11 cellular contexts compared by ENCODE assay signal in genomic region chr9:115164511-115164974, GRCh38. TPM values are rescaled to one million over a fixed set of nuclear protein-coding genes. Genes with fewer than 3 reads are reported as not detected.
DNase-seq lines count a peak whose midpoint lies in the region; ATAC-seq, FAIRE-seq and TF ChIP-seq lines count a peak whose summit lies in the region.
"Had no signal": no experiment of that assay in that cellular context is flagged by ENCODE, and none has a peak within 500 bp of the region (broad histone marks: within the 10 kb centered on the region; RNA-seq: fewer than 3 reads in every experiment).

No MANE protein-coding gene starts in this region.

- no peak for TF ChIP-seq CTCF in A549 (IDR thresholded peaks at IDR 0.05)

- peak overlapping the region; percentile 12; the same call in 1 of the 3 replicates for H3K4me2 ChIP-seq in A549

- TF ChIP-seq RAD21 in A549 (conservative IDR thresholded peaks at IDR 0.05 in 1 of 2, IDR thresholded peaks at IDR 0.05 in 1 of 2): no peak

- H3K27ac ChIP-seq in A549: 0 out of 6 replicates have a peak overlapping the region, but pooled peaks of 1 of the 2 experiments have one; percentile 9
- H3K27ac ChIP-seq: C4-2B had no signal

- ATAC-seq in A549: no peak
- ATAC-seq in HG03521 (IDR thresholded peaks at IDR 0.05; ENCODE audit: unreplicated experiment): no peak
- no peak for ATAC-seq in GM21717 (IDR thresholded peaks at IDR 0.05; ENCODE audit: unreplicated experiment)
- ATAC-seq: activated T-cell treated with anti-CD3 and anti-CD28 coated beads, Interleukin-2, amount 50 U/mL, for 4 hours had no signal

- H3K4me3 ChIP-seq in A549: no peak overlapping the region

- POLR2A ChIA-PET in A549 (lab: Yijun Ruan, JAX): no interaction called here

- no peak for FAIRE-seq in A549 (lab: Jason Lieb, UNC)
- FAIRE-seq: endothelial cell of umbilical vein had no signal

- CTCF ChIA-PET in A549 (lab: Yijun Ruan, JAX): interaction anchor here (0.6 kb wide), 1 partner anchor 131 kb away, joined by 3 read pairs; no protein-coding TSS in a partner anchor

- no peaks in the 10 kb centered on the region for H3K9me3 ChIP-seq in A549

- H3K4me1 ChIP-seq in A549: peaks cover 21% of the 10 kb centered on the region

- DNase-seq in A549 (ENCODE audit: low read depth in 1 of 2, low spot score in 1 of 2): no peak
- peak; percentile 19 for DNase-seq in HS-5 (ENCODE audit: low read depth)
- peak; percentile 47 for DNase-seq in T1000 (lab: John Stamatoyannopoulos, UW)
- peak; percentile 70 for DNase-seq in inferior parietal cortex (ENCODE audit: extremely low spot score)
- DNase-seq in activated CD4-positive, alpha-beta T cell treated with anti-CD3 and anti-CD28 coated beads for 1 hour: no peak
- no peak for DNase-seq in activated naive CD4-positive, alpha-beta T cell (lab: John Stamatoyannopoulos, UW)
- DNase-seq: activated T-cell treated with anti-CD3 and anti-CD28 coated beads, Interleukin-2, amount 50 U/mL, for 4 hours had no signal

- 29% methylated on average over 3 of the region's 3 CpGs for WGBS in A549 (ENCODE audit: missing lambda C conversion rate)

- no peak for TF ChIP-seq EP300 in A549 (IDR thresholded peaks at IDR 0.05)

- no peak for TF ChIP-seq POLR2A in A549 (IDR thresholded peaks at IDR 0.05; ENCODE audit: low read length)

TF ChIP-seq in A549, 52 proteins besides CTCF, POLR2A, EP300 and RAD21:
- no peak for TF ChIP-seq FOSL2 (IDR thresholded peaks at IDR 0.05)
- TF ChIP-seq FOSL2 (CRISPR knock-in tag; IDR thresholded peaks at IDR 0.05): peak; percentile 22; the same call in 1 of the 2 replicates
- no peak for TF ChIP-seq RFX5 (IDR thresholded peaks at IDR 0.05)

RNA-seq across cellular contexts. Expression of gene TNC, which starts 46.6 kb away (rescaled TPM):
- polyA plus RNA-seq in A549 (2011; rRNA removed) (0.50 and 0.74 TPM in 2 replicates), A549 (2017; fragmentation: RNase III; extraction: RNeasy Plus Mini Kit Qiagen cat#74134 plus additional on column Dnase treatment) (0.63 to 0.68 TPM (median 0.67 TPM) in 3 replicates)
- 0.04 and 0.12 TPM in 2 replicates for polyA plus RNA-seq in A549 (2012; cell fraction: cytosol; rRNA removed)
- 0.31 and 0.36 TPM in 2 replicates for polyA plus RNA-seq in A549 (2012; cell fraction: nucleus; rRNA removed)
- polyA minus RNA-seq in A549 (2011; rRNA and poly(A)+ RNA removed): 0.70 and 1.1 TPM in 2 replicates
- polyA plus RNA-seq: endothelial cell of umbilical vein had no signal

Comparison
In these comparisons a context has a peak if more than half of its experiments do, and no peak if none do; other contexts are left out.
1. DNase-seq: peak in HS-5 (single experiment), T1000 (single experiment) and inferior parietal cortex (single experiment); none in A549 (0 of 2), activated CD4-positive, alpha-beta T cell treated with anti-CD3 and anti-CD28 coated beads for 1 hour (single experiment) and activated naive CD4-positive, alpha-beta T cell (0 of 4).